Comparison of ENCODE assay signal across 8 cellular contexts in genomic region chr2:151206446-151206968, GRCh38.
"Had no signal": no experiment of that assay in that cellular context is flagged by ENCODE, and none has a peak within 500 bp of the region (broad histone marks: within the 10 kb centered on the region; RNA-seq: fewer than 3 reads in every experiment).

No MANE protein-coding gene starts in this region.

- H3K27ac Mint-ChIP-seq: HFFc6 had no signal

- H3K9me3 Mint-ChIP-seq: HFFc6 had no signal

- H3K9ac ChIP-seq: GM23248 had no signal

- H2AFZ ChIP-seq: GM23248 had no signal

- H3K4me3 ChIP-seq: GM23248, K562 had no signal

- H3K4me3 Mint-ChIP-seq: HFFc6 had no signal

- DNase-seq: GM23248, GOT3, H7, HCEC 1CT, HFFc6 had no signal

- ATAC-seq: HepG2, K562 had no signal

- H3K27ac ChIP-seq: GM23248, HL-60 had no signal
